8 cellular contexts compared by ENCODE assay signal in genomic region chr1:35715568-35716002, GRCh38. TPM values are rescaled to one million over a fixed set of nuclear protein-coding genes. Genes with fewer than 3 reads are reported as not detected.
DNase-seq lines count a peak whose midpoint lies in the region; ATAC-seq and TF ChIP-seq lines count a peak whose summit lies in the region.

No MANE protein-coding gene starts in this region.

- peak; percentile 70 for ATAC-seq in activated CD8-positive, alpha-beta memory T cell treated with anti-CD3 and anti-CD28 coated beads, Interleukin-2, amount 10 ng/mL, durations not matched to agents 7 days and 5 days
- ATAC-seq in naive B cell (ENCODE audit: low read depth in 2 of 2) (peak; percentile 73 to 74), GM21825 (IDR thresholded peaks at IDR 0.05; ENCODE audit: unreplicated experiment) (no peak)
- ATAC-seq in stimulated activated effector memory CD8-positive, alpha-beta T cell treated with anti-CD3 and anti-CD28 coated beads, Interleukin-12 subunit alpha, Interleukin-12 subunit beta, amount 100 ng/mL, for 72 hours = peak; percentile 72

- DNase-seq in GM03348 (ENCODE audit: low spot score) (peak; percentile 88), HK-2 (ENCODE audit: unreplicated experiment) (peak; percentile 76), NT2/D1 (ENCODE audit: low read depth, low spot score) (peak; percentile 90), endothelial cell (ENCODE audit: low spot score) (peak; percentile 75), naive B cell (peak; percentile 55)
- DNase-seq in activated CD8-positive, alpha-beta memory T cell treated with anti-CD3 and anti-CD28 coated beads, Interleukin-2, amount 10 ng/mL, durations not matched to agents 7 days and 5 days = peak; percentile 88
- DNase-seq in stimulated activated effector memory CD8-positive, alpha-beta T cell treated with anti-CD3 and anti-CD28 coated beads, Interleukin-12 subunit alpha, Interleukin-12 subunit beta, amount 100 ng/mL, for 72 hours (ENCODE audit: low spot score in 2 of 2) = peak; percentile 69 to 87

- H3K36me3 ChIP-seq in NT2/D1 (ENCODE audit: insufficient read depth, insufficient read length, low read length) = peaks cover 36% of the 10 kb centered on the region

- peak overlapping the region; percentile 5 for H3K4me3 Mint-ChIP-seq in activated CD8-positive, alpha-beta memory T cell treated with anti-CD3 and anti-CD28 coated beads, Interleukin-2, amount 10 ng/mL, durations not matched to agents 7 days and 5 days
- H3K4me3 Mint-ChIP-seq in endothelial cell (ENCODE audit: unreplicated experiment) (peak overlapping the region; percentile 37), naive B cell (peak overlapping the region in 1 of 8 donors; percentile 28)
- peak overlapping the region; percentile 83 for H3K4me3 Mint-ChIP-seq in stimulated activated effector memory CD8-positive, alpha-beta T cell treated with anti-CD3 and anti-CD28 coated beads, Interleukin-12 subunit alpha, Interleukin-12 subunit beta, amount 100 ng/mL, for 72 hours

- peak overlapping the region; percentile 50 for H3K27ac Mint-ChIP-seq in activated CD8-positive, alpha-beta memory T cell treated with anti-CD3 and anti-CD28 coated beads, Interleukin-2, amount 10 ng/mL, durations not matched to agents 7 days and 5 days
- H3K27ac Mint-ChIP-seq in endothelial cell (ENCODE audit: unreplicated experiment) = no peak overlapping the region
- H3K27ac Mint-ChIP-seq in naive B cell = no peak overlapping the region
- peak overlapping the region; percentile 3 for H3K27ac Mint-ChIP-seq in stimulated activated effector memory CD8-positive, alpha-beta T cell treated with anti-CD3 and anti-CD28 coated beads, Interleukin-12 subunit alpha, Interleukin-12 subunit beta, amount 100 ng/mL, for 72 hours

- H3K4me3 ChIP-seq in NT2/D1 (ENCODE audit: insufficient read length, low read depth) = no peak overlapping the region

- peaks cover 8% of the 10 kb centered on the region for H3K36me3 Mint-ChIP-seq in activated CD8-positive, alpha-beta memory T cell treated with anti-CD3 and anti-CD28 coated beads, Interleukin-2, amount 10 ng/mL, durations not matched to agents 7 days and 5 days
- H3K36me3 Mint-ChIP-seq in endothelial cell (ENCODE audit: low read depth, unreplicated experiment) (peaks cover 19% of the 10 kb centered on the region), naive B cell (no peaks in the 10 kb centered on the region)
- peaks cover 28% of the 10 kb centered on the region for H3K36me3 Mint-ChIP-seq in stimulated activated effector memory CD8-positive, alpha-beta T cell treated with anti-CD3 and anti-CD28 coated beads, Interleukin-12 subunit alpha, Interleukin-12 subunit beta, amount 100 ng/mL, for 72 hours

- peak; percentile 72 for TF ChIP-seq CTCF in endothelial cell (IDR thresholded peaks at IDR 0.05; ENCODE audit: unreplicated experiment)

- H3K9ac ChIP-seq in NT2/D1 (ENCODE audit: insufficient read length, low read depth) = peak overlapping the region; percentile 3

- H3K27me3 Mint-ChIP-seq in activated CD8-positive, alpha-beta memory T cell treated with anti-CD3 and anti-CD28 coated beads, Interleukin-2, amount 10 ng/mL, durations not matched to agents 7 days and 5 days = no peaks in the 10 kb centered on the region
- H3K27me3 Mint-ChIP-seq in endothelial cell (ENCODE audit: unreplicated experiment) = peaks cover 10% of the 10 kb centered on the region
- H3K27me3 Mint-ChIP-seq in naive B cell = peaks cover 2 to 22% (median 10%) of the 10 kb centered on the region in 3 donors

- H3K27me3 ChIP-seq in NT2/D1 (ENCODE audit: insufficient read depth, insufficient read length) = no peaks in the 10 kb centered on the region

- CTCF ChIA-PET in activated CD8-positive, alpha-beta memory T cell treated with anti-CD3 and anti-CD28 coated beads, Interleukin-2, amount 10 ng/mL, durations not matched to agents 7 days and 5 days (lab: Charles Lee) = interaction anchor here (0.7 to 9.1 kb wide), 50 partner anchors 8 to 305 kb away, joined by 3 to 144 read pairs (median 4); partner anchors contain the start of genes CLSPN, KIAA0319L, PSMB2 and TFAP2E

- H3K4me1 ChIP-seq in NT2/D1 (ENCODE audit: insufficient read depth, insufficient read length) = peaks cover 20% of the 10 kb centered on the region

- no peaks in the 10 kb centered on the region for H3K9me3 Mint-ChIP-seq in activated CD8-positive, alpha-beta memory T cell treated with anti-CD3 and anti-CD28 coated beads, Interleukin-2, amount 10 ng/mL, durations not matched to agents 7 days and 5 days (ENCODE audit: low read depth)
- H3K9me3 Mint-ChIP-seq in endothelial cell (ENCODE audit: unreplicated experiment) (no peaks in the 10 kb centered on the region), naive B cell (peaks cover 0 to 2% (median 0%) of the 10 kb centered on the region in 7 donors)
- H3K9me3 Mint-ChIP-seq in stimulated activated effector memory CD8-positive, alpha-beta T cell treated with anti-CD3 and anti-CD28 coated beads, Interleukin-12 subunit alpha, Interleukin-12 subunit beta, amount 100 ng/mL, for 72 hours = no peaks in the 10 kb centered on the region

- no peaks in the 10 kb centered on the region for H3K9me3 ChIP-seq in NT2/D1 (ENCODE audit: insufficient read depth, low read length)

- H3K4me1 Mint-ChIP-seq in activated CD8-positive, alpha-beta memory T cell treated with anti-CD3 and anti-CD28 coated beads, Interleukin-2, amount 10 ng/mL, durations not matched to agents 7 days and 5 days = peaks cover 36% of the 10 kb centered on the region
- H3K4me1 Mint-ChIP-seq in endothelial cell (ENCODE audit: unreplicated experiment) (peaks cover 24% of the 10 kb centered on the region), naive B cell (peaks cover 20 to 28% (median 25%) of the 10 kb centered on the region in 3 donors)
- H3K4me1 Mint-ChIP-seq in stimulated activated effector memory CD8-positive, alpha-beta T cell treated with anti-CD3 and anti-CD28 coated beads, Interleukin-12 subunit alpha, Interleukin-12 subunit beta, amount 100 ng/mL, for 72 hours = peaks cover 46% of the 10 kb centered on the region

RNA-seq across cellular contexts. Expression of gene C1orf216, which starts 3.1 kb away (rescaled TPM):
- 10 to 100 TPM; 18.3 to 20.9 TPM for total RNA-seq in activated CD8-positive, alpha-beta memory T cell treated with anti-CD3 and anti-CD28 coated beads, Interleukin-2, amount 10 ng/mL, durations not matched to agents 7 days and 5 days
- 13.5 TPM for total RNA-seq in endothelial cell (ENCODE audit: unreplicated experiment)
- 1 to 10 TPM in 5 of 6 donors, under 1 TPM in 1; 0.73 to 3.9 (median 1.3) TPM for polyA plus RNA-seq in naive B cell (ENCODE audit: low read depth in 6 of 6)

RNA-seq across cellular contexts. Expression of gene CLSPN, which starts 54.2 kb away (rescaled TPM):
- 100 to 1,000 TPM in 1 of 2 experiments, 10 to 100 TPM in 1; 99.8 to 102 TPM for total RNA-seq in activated CD8-positive, alpha-beta memory T cell treated with anti-CD3 and anti-CD28 coated beads, Interleukin-2, amount 10 ng/mL, durations not matched to agents 7 days and 5 days
- total RNA-seq in endothelial cell (ENCODE audit: unreplicated experiment) = 12.3 TPM
- under 1 TPM in 4 of 6 donors, not detected in 2; 0.08 to 0.20 (median 0.12) TPM for polyA plus RNA-seq in naive B cell (ENCODE audit: low read depth in 6 of 6)

Comparison
In these comparisons a context has a peak if more than half of its experiments do, and no peak if none do; other contexts are left out.
1. H3K27ac Mint-ChIP-seq: peak in activated CD8-positive, alpha-beta memory T cell treated with anti-CD3 and anti-CD28 coated beads, Interleukin-2, amount 10 ng/mL, durations not matched to agents 7 days and 5 days (single experiment) and stimulated activated effector memory CD8-positive, alpha-beta T cell treated with anti-CD3 and anti-CD28 coated beads, Interleukin-12 subunit alpha, Interleukin-12 subunit beta, amount 100 ng/mL, for 72 hours (single experiment); none in endothelial cell (single experiment) and naive B cell (0 of 6).
2. Peak in every context shown above with its lines, with median percentiles within 50 percentile points of each other: DNase-seq.